11 cellular contexts compared by ENCODE assay signal in genomic region chr11:19868281-19868821, GRCh38.
DNase-seq lines count a peak whose midpoint lies in the region; ATAC-seq and TF ChIP-seq lines count a peak whose summit lies in the region.
"Had no signal": no experiment of that assay in that cellular context is flagged by ENCODE, and none has a peak within 500 bp of the region (broad histone marks: within the 10 kb centered on the region; RNA-seq: fewer than 3 reads in every experiment).

No MANE protein-coding gene starts in this region.

- no peak overlapping the region for H3K27ac Mint-ChIP-seq in HFFc6

- POLR2A ChIA-PET in PC-3 (lab: Charles Lee; ENCODE audit: unreplicated experiment), result no interaction called here

- no peaks in the 10 kb centered on the region for H3F3A ChIP-seq in PC-3 (ENCODE audit: low read length, unreplicated experiment)

- no peak overlapping the region for H2AFZ ChIP-seq in PC-3 (ENCODE audit: low read length)

- BruUV-seq in PC-3 (replicated peaks; lab: Mats Ljungman, UMichigan), result no TSS peak

- H3K9ac ChIP-seq in PC-3 (ENCODE audit: low read length) (no peak overlapping the region), skeletal muscle tissue (ENCODE audit: low read depth in 1 of 3, low read length in 3 of 3) (peak overlapping the region; percentile 23 to 55 (median 54))

- DNase-seq in HFFc6, result peak; percentile 19
- peak; percentile 33 for DNase-seq in PC-3
- peak; percentile 56 for DNase-seq in fibroblast of the conjunctiva (ENCODE audit: low read depth)
- DNase-seq in stimulated activated CD4-positive, alpha-beta T cell treated with anti-CD3 and anti-CD28 coated beads, Interleukin-4, amount 100 ng/mL, for 1 hour, result no peak
- DNase-seq: body of pancreas; NCI-H2081 treated with DMSO at 0.1 percent for 48 hours; stimulated activated CD4-positive, alpha-beta T cell treated with anti-CD3 and anti-CD28 coated beads, Interleukin-4, amount 100 ng/mL, for 4 hours had no signal

- H3K27ac ChIP-seq in PC-3 (ENCODE audit: low read length) (no peak overlapping the region), skeletal muscle tissue (ENCODE audit: low read depth, low read length) (peak overlapping the region; percentile 75)
- H3K27ac ChIP-seq: body of pancreas, VCaP had no signal

- H3K79me2 ChIP-seq in PC-3 (ENCODE audit: low read length), result no peaks in the 10 kb centered on the region

- H3K9me2 ChIP-seq in PC-3 (replicated peaks; ENCODE audit: low read length), result no peaks in the 10 kb centered on the region

- ATAC-seq in PC-3 (no peak), HG03457 (IDR thresholded peaks at IDR 0.05; ENCODE audit: unreplicated experiment) (no peak), HG03460 (IDR thresholded peaks at IDR 0.05; ENCODE audit: unreplicated experiment) (no peak)
- ATAC-seq: body of pancreas had no signal

- peaks cover 30% of the 10 kb centered on the region for H3K4me1 Mint-ChIP-seq in HFFc6 (ENCODE audit: low read depth)

- intact Hi-C loops in PC-3 (cut with micrococcal nuclease), result no loop called here

- TF ChIP-seq CTCF in HFFc6 (IDR thresholded peaks at IDR 0.05), result no peak
- TF ChIP-seq CTCF in PC-3 (conservative IDR thresholded peaks at IDR 0.05; ENCODE audit: low read depth, low read length), result no peak

- CTCF ChIA-PET in PC-3 (lab: Charles Lee), result no interaction called here

- H3K36me3 ChIP-seq in PC-3 (ENCODE audit: low read depth, low read length), result no peaks in the 10 kb centered on the region
- no peaks in the 10 kb centered on the region for H3K36me3 ChIP-seq in skeletal muscle tissue (ENCODE audit: control insufficient read depth in 3 of 3, insufficient read depth in 3 of 3, low read length in 3 of 3)

- H3K27me3 ChIP-seq in PC-3 (ENCODE audit: low read length) (no peaks in the 10 kb centered on the region), skeletal muscle tissue (ENCODE audit: control insufficient read depth in 3 of 3, insufficient read depth in 3 of 3, low read length in 3 of 3) (no peaks in the 10 kb centered on the region)
- H3K27me3 ChIP-seq: body of pancreas had no signal

- H3K4me3 ChIP-seq in PC-3 (ENCODE audit: low read length) (no peak overlapping the region), skeletal muscle tissue (ENCODE audit: low read length in 3 of 3) (peak overlapping the region; percentile 9 to 50 (median 28))
- H3K4me3 ChIP-seq: body of pancreas had no signal

- no peak overlapping the region for H3K4me3 Mint-ChIP-seq in HFFc6

- H3K9me3 Mint-ChIP-seq in HFFc6, result no peaks in the 10 kb centered on the region

- H3K9me3 ChIP-seq in PC-3 (ENCODE audit: low read length) (no peaks in the 10 kb centered on the region), skeletal muscle tissue (ENCODE audit: control insufficient read depth in 3 of 3, low read length in 3 of 3) (no peaks in the 10 kb centered on the region)
- H3K9me3 ChIP-seq: body of pancreas had no signal

- H3K4me1 ChIP-seq in PC-3 (ENCODE audit: insufficient read depth, low read length) (no peaks in the 10 kb centered on the region), skeletal muscle tissue (ENCODE audit: control insufficient read depth in 3 of 3, insufficient read depth in 3 of 3, low read length in 3 of 3) (peaks cover 25 to 39% (median 28%) of the 10 kb centered on the region in 3 donors)

- peaks cover 26% of the 10 kb centered on the region; the same call in 1 of the 2 replicates for H3K36me3 Mint-ChIP-seq in HFFc6 (ENCODE audit: low read depth)

- H3K27me3 Mint-ChIP-seq in HFFc6 (ENCODE audit: insufficient read depth), result no peaks in the 10 kb centered on the region; the same call in 1 of the 2 replicates

- H3K4me2 ChIP-seq in PC-3 (ENCODE audit: low read length), result no peak overlapping the region

- no peaks in the 10 kb centered on the region for H4K20me1 ChIP-seq in PC-3 (ENCODE audit: low read length)
